1 cellular context compared by ENCODE assay signal in genomic region chr22:24514241-24515024, GRCh38.
A peak's percentile ranks its signal among the peaks of the same experiment; 100 is the strongest.
TF ChIP-seq lines count a peak whose summit lies in the region.

No MANE protein-coding gene starts in this region.

TF ChIP-seq in HepG2, 621 proteins besides CTCF, POLR2A, EP300 and RAD21 (continued from another document and continues in another):
- TF ChIP-seq ZNF275 (CRISPR knock-in tag; IDR thresholded peaks at IDR 0.05; ENCODE audit: borderline replicate concordance) = peak; percentile 96
- TF ChIP-seq ATM (IDR thresholded peaks at IDR 0.05; ENCODE audit: borderline replicate concordance) = no peak
- no peak for TF ChIP-seq ZNF841 (CRISPR knock-in tag; IDR thresholded peaks at IDR 0.05; ENCODE audit: borderline replicate concordance)
- no peak for TF ChIP-seq ATF1 (CRISPR knock-in tag; IDR thresholded peaks at IDR 0.05)
- TF ChIP-seq NBN (conservative IDR thresholded peaks at IDR 0.05) = no peak
- no peak for TF ChIP-seq ZNF577 (CRISPR knock-in tag; IDR thresholded peaks at IDR 0.05; ENCODE audit: borderline replicate concordance, low read depth)
- peak; percentile 96 for TF ChIP-seq ZNF230 (CRISPR knock-in tag; IDR thresholded peaks at IDR 0.05)
- peak; percentile 94 for TF ChIP-seq TOPORS (CRISPR knock-in tag; IDR thresholded peaks at IDR 0.05)
- TF ChIP-seq CAMTA2 (CRISPR knock-in tag; IDR thresholded peaks at IDR 0.05; ENCODE audit: borderline replicate concordance) = peak; percentile 93; the same call in 1 of the 2 replicates
- TF ChIP-seq ZNF546 (CRISPR knock-in tag; conservative IDR thresholded peaks at IDR 0.05) = peak; percentile 97
- peak; percentile 60; the same call in 1 of the 2 replicates for TF ChIP-seq ZNF383 (CRISPR knock-in tag; IDR thresholded peaks at IDR 0.05; ENCODE audit: borderline replicate concordance)
- TF ChIP-seq NPAS2 (CRISPR knock-in tag; IDR thresholded peaks at IDR 0.05; ENCODE audit: borderline replicate concordance) = no peak
- TF ChIP-seq ZNF766 (CRISPR knock-in tag; IDR thresholded peaks at IDR 0.05; ENCODE audit: borderline replicate concordance) = peak; percentile 96
- TF ChIP-seq ZNF781 (CRISPR knock-in tag; IDR thresholded peaks at IDR 0.05; ENCODE audit: borderline replicate concordance, not compliant biosample characterization) = peak; percentile 99
- TF ChIP-seq CC2D1A (CRISPR knock-in tag; IDR thresholded peaks at IDR 0.05) = no peak
- TF ChIP-seq ZNF878 (CRISPR knock-in tag; IDR thresholded peaks at IDR 0.05) = peak; percentile 96
- TF ChIP-seq, protein P1, sequence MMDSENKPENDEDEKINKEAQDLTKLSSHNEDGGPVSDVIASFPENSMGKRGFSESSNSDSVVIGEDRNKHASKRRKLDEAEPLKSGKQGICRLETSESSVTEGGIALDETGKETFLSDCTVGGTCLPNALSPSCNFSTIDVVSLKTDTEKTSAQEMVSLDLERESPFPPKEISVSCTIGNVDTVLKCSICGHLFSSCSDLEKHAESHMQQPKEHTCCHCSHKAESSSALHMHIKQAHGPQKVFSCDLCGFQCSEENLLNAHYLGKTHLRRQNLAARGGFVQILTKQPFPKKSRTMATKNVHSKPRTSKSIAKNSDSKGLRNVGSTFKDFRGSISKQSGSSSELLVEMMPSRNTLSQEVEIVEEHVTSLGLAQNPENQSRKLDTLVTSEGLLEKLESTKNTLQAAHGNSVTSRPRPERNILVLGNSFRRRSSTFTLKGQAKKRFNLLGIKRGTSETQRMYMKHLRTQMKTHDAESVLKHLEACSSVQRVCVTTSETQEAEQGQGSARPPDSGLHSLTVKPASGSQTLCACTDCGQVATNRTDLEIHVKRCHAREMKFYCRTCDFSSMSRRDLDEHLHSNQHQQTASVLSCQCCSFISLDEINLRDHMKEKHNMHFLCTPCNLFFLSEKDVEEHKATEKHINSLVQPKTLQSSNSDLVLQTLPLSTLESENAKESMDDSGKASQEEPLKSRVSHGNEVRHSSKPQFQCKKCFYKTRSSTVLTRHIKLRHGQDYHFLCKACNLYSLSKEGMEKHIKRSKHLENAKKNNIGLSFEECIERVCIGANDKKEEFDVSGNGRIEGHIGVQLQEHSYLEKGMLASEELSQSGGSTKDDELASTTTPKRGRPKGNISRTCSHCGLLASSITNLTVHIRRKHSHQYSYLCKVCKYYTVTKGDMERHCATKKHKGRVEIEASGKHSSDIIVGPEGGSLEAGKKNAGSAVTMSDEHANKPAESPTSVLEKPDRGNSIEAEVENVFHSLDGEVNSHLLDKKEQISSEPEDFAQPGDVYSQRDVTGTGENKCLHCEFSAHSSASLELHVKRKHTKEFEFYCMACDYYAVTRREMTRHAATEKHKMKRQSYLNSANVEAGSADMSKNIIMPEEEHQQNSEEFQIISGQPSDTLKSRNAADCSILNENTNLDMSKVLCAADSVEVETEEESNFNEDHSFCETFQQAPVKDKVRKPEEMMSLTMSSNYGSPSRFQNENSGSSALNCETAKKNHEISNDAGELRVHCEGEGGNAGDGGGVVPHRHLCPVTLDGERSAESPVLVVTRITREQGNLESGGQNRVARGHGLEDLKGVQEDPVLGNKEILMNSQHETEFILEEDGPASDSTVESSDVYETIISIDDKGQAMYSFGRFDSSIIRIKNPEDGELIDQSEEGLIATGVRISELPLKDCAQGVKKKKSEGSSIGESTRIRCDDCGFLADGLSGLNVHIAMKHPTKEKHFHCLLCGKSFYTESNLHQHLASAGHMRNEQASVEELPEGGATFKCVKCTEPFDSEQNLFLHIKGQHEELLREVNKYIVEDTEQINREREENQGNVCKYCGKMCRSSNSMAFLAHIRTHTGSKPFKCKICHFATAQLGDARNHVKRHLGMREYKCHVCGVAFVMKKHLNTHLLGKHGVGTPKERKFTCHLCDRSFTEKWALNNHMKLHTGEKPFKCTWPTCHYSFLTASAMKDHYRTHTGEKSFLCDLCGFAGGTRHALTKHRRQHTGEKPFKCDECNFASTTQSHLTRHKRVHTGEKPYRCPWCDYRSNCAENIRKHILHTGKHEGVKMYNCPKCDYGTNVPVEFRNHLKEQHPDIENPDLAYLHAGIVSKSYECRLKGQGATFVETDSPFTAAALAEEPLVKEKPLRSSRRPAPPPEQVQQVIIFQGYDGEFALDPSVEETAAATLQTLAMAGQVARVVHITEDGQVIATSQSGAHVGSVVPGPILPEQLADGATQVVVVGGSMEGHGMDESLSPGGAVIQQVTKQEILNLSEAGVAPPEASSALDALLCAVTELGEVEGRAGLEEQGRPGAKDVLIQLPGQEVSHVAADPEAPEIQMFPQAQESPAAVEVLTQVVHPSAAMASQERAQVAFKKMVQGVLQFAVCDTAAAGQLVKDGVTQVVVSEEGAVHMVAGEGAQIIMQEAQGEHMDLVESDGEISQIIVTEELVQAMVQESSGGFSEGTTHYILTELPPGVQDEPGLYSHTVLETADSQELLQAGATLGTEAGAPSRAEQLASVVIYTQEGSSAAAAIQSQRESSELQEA (CRISPR knock-in tag; IDR thresholded peaks at IDR 0.05; ENCODE audit: not compliant biosample characterization) = peak; percentile 93
- TF ChIP-seq NCOA2 (CRISPR knock-in tag; IDR thresholded peaks at IDR 0.05) = peak; percentile 97
- peak; percentile 87; the same call in 1 of the 2 replicates for TF ChIP-seq SATB2 (CRISPR knock-in tag; IDR thresholded peaks at IDR 0.05)
- peak; percentile 54 for TF ChIP-seq BHLHE40 (IDR thresholded peaks at IDR 0.05; ENCODE audit: low read length)
- TF ChIP-seq RNF2 (conservative IDR thresholded peaks at IDR 0.05; ENCODE audit: low read depth) = peak; percentile 85
- no peak for TF ChIP-seq ADNP (CRISPR knock-in tag; IDR thresholded peaks at IDR 0.05)
- TF ChIP-seq GLI4 (CRISPR knock-in tag; IDR thresholded peaks at IDR 0.05; ENCODE audit: borderline replicate concordance) = no peak
- peak; percentile 99 for TF ChIP-seq KDM5B (CRISPR knock-in tag; IDR thresholded peaks at IDR 0.05; ENCODE audit: borderline replicate concordance)
- peak; percentile 89; the same call in 1 of the 2 replicates for TF ChIP-seq KLF9 (CRISPR knock-in tag; IDR thresholded peaks at IDR 0.05; ENCODE audit: low read depth)
- TF ChIP-seq HMG20A (CRISPR knock-in tag; IDR thresholded peaks at IDR 0.05; ENCODE audit: borderline replicate concordance) = peak; percentile 89
- TF ChIP-seq, protein P2, sequence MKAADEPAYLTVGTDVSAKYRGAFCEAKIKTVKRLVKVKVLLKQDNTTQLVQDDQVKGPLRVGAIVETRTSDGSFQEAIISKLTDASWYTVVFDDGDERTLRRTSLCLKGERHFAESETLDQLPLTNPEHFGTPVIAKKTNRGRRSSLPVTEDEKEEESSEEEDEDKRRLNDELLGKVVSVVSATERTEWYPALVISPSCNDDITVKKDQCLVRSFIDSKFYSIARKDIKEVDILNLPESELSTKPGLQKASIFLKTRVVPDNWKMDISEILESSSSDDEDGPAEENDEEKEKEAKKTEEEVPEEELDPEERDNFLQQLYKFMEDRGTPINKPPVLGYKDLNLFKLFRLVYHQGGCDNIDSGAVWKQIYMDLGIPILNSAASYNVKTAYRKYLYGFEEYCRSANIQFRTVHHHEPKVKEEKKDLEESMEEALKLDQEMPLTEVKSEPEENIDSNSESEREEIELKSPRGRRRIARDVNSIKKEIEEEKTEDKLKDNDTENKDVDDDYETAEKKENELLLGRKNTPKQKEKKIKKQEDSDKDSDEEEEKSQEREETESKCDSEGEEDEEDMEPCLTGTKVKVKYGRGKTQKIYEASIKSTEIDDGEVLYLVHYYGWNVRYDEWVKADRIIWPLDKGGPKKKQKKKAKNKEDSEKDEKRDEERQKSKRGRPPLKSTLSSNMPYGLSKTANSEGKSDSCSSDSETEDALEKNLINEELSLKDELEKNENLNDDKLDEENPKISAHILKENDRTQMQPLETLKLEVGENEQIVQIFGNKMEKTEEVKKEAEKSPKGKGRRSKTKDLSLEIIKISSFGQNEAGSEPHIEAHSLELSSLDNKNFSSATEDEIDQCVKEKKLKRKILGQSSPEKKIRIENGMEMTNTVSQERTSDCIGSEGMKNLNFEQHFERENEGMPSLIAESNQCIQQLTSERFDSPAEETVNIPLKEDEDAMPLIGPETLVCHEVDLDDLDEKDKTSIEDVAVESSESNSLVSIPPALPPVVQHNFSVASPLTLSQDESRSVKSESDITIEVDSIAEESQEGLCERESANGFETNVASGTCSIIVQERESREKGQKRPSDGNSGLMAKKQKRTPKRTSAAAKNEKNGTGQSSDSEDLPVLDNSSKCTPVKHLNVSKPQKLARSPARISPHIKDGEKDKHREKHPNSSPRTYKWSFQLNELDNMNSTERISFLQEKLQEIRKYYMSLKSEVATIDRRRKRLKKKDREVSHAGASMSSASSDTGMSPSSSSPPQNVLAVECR (CRISPR knock-in tag; IDR thresholded peaks at IDR 0.05; ENCODE audit: borderline replicate concordance) = peak; percentile 81; the same call in 1 of the 2 replicates
- TF ChIP-seq ETV6 (CRISPR knock-in tag; conservative IDR thresholded peaks at IDR 0.05) = peak; percentile 80; the same call in 1 of the 2 replicates
- peak; percentile 87 for TF ChIP-seq ISL2 (CRISPR knock-in tag; IDR thresholded peaks at IDR 0.05)
- TF ChIP-seq GATA4 (IDR thresholded peaks at IDR 0.05; ENCODE audit: borderline replicate concordance, low read depth) = peak; percentile 81; the same call in 1 of the 2 replicates
- peak; percentile 98; the same call in 1 of the 2 replicates for TF ChIP-seq ZNF790 (CRISPR knock-in tag; IDR thresholded peaks at IDR 0.05; ENCODE audit: borderline replicate concordance)
- no peak for TF ChIP-seq MAFK (conservative IDR thresholded peaks at IDR 0.05 in 1 of 2, IDR thresholded peaks at IDR 0.05 in 1 of 2; ENCODE audit: low read length in 2 of 2)
- peak; percentile 87; the same call in 1 of the 2 replicates for TF ChIP-seq ZBTB3 (CRISPR knock-in tag; IDR thresholded peaks at IDR 0.05; ENCODE audit: borderline replicate concordance, low read depth)
- no peak for TF ChIP-seq ZC3H4 (CRISPR knock-in tag; IDR thresholded peaks at IDR 0.05; ENCODE audit: borderline replicate concordance)
- TF ChIP-seq, protein P3, sequence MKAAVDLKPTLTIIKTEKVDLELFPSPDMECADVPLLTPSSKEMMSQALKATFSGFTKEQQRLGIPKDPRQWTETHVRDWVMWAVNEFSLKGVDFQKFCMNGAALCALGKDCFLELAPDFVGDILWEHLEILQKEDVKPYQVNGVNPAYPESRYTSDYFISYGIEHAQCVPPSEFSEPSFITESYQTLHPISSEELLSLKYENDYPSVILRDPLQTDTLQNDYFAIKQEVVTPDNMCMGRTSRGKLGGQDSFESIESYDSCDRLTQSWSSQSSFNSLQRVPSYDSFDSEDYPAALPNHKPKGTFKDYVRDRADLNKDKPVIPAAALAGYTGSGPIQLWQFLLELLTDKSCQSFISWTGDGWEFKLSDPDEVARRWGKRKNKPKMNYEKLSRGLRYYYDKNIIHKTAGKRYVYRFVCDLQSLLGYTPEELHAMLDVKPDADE (CRISPR knock-in tag; IDR thresholded peaks at IDR 0.05) = no peak
- TF ChIP-seq ZNF7 (CRISPR knock-in tag; IDR thresholded peaks at IDR 0.05) = no peak
- TF ChIP-seq AGO2 (optimal IDR thresholded peaks at IDR 0.05; ENCODE audit: low read depth, low read length) = no peak
- no peak for TF ChIP-seq ZNF549 (CRISPR knock-in tag; IDR thresholded peaks at IDR 0.05)
- peak; percentile 97 for TF ChIP-seq MXD3 (CRISPR knock-in tag; IDR thresholded peaks at IDR 0.05)
- no peak for TF ChIP-seq ZNF367 (CRISPR knock-in tag; IDR thresholded peaks at IDR 0.05; ENCODE audit: borderline replicate concordance)
- TF ChIP-seq, protein P4, sequence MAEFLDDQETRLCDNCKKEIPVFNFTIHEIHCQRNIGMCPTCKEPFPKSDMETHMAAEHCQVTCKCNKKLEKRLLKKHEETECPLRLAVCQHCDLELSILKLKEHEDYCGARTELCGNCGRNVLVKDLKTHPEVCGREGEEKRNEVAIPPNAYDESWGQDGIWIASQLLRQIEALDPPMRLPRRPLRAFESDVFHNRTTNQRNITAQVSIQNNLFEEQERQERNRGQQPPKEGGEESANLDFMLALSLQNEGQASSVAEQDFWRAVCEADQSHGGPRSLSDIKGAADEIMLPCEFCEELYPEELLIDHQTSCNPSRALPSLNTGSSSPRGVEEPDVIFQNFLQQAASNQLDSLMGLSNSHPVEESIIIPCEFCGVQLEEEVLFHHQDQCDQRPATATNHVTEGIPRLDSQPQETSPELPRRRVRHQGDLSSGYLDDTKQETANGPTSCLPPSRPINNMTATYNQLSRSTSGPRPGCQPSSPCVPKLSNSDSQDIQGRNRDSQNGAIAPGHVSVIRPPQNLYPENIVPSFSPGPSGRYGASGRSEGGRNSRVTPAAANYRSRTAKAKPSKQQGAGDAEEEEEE (CRISPR knock-in tag; IDR thresholded peaks at IDR 0.05; ENCODE audit: borderline replicate concordance) = peak; percentile 89; the same call in 1 of the 2 replicates
- peak; percentile 93 for TF ChIP-seq PPARG (CRISPR knock-in tag; conservative IDR thresholded peaks at IDR 0.05)
- TF ChIP-seq FOXM1 (CRISPR knock-in tag; IDR thresholded peaks at IDR 0.05) = no peak
- no peak for TF ChIP-seq SMARCE1 (IDR thresholded peaks at IDR 0.05; ENCODE audit: borderline replicate concordance)
- peak; percentile 82; the same call in 1 of the 2 replicates for TF ChIP-seq NFATC3 (CRISPR knock-in tag; IDR thresholded peaks at IDR 0.05)
- TF ChIP-seq HOMEZ (CRISPR knock-in tag; IDR thresholded peaks at IDR 0.05; ENCODE audit: low read depth) = peak; percentile 92
- TF ChIP-seq HNRNPH1 (optimal IDR thresholded peaks at IDR 0.05; ENCODE audit: low read depth, low read length) = no peak
